Comparison of ENCODE assay signal across 29 cellular contexts in genomic region chr9:35267716-35268115, GRCh38.
A peak's percentile ranks its signal among the peaks of the same experiment; 100 is the strongest.
DNase-seq lines count a peak whose midpoint lies in the region; ATAC-seq, FAIRE-seq and TF ChIP-seq lines count a peak whose summit lies in the region.
"Had no signal": no experiment of that assay in that cellular context is flagged by ENCODE, and none has a peak within 500 bp of the region (broad histone marks: within the 10 kb centered on the region; RNA-seq: fewer than 3 reads in every experiment).

No MANE protein-coding gene starts in this region.

- no peaks in the 10 kb centered on the region for H4K20me1 ChIP-seq in osteoblast (ENCODE audit: insufficient read depth, low read length)

- no peak overlapping the region for H2AFZ ChIP-seq in osteoblast (ENCODE audit: low read length)

- TF ChIP-seq POLR2A in erythroblast (IDR thresholded peaks at IDR 0.05; ENCODE audit: low read length) (no peak), H54 (IDR thresholded peaks at IDR 0.05; ENCODE audit: low read depth, low read length) (no peak)

- no peaks in the 10 kb centered on the region for H3K79me2 ChIP-seq in osteoblast (ENCODE audit: insufficient read depth, low read length)

- ATAC-seq in HG02884 (IDR thresholded peaks at IDR 0.05; ENCODE audit: unreplicated experiment) (no peak), HG03135 (IDR thresholded peaks at IDR 0.05; ENCODE audit: unreplicated experiment) (no peak)
- ATAC-seq: activated CD4-positive, alpha-beta T cell treated with anti-CD3 and anti-CD28 coated beads for 36 hours; activated naive CD8-positive, alpha-beta T cell treated with anti-CD3 and anti-CD28 coated beads, Interleukin-2, amount 50 U/mL, for 24 hours; body of pancreas; K562; naive thymus-derived CD8-positive, alpha-beta T cell; sciatic nerve; stimulated activated naive CD8-positive, alpha-beta T cell treated with anti-CD3 and anti-CD28 coated beads, Interleukin-15, Interleukin-2, amounts not matched to agents 100 U/mL and 50 U/mL, for 24 hours had no signal

- H3K4me3 ChIP-seq in adipocyte (ENCODE audit: low read length) (no peak overlapping the region), fibroblast of pulmonary artery (replicated peaks; ENCODE audit: low read depth, low read length) (no peak overlapping the region), osteoblast (ENCODE audit: insufficient read depth, low read length) (no peak overlapping the region)
- H3K4me3 ChIP-seq: body of pancreas, K562, thoracic aorta had no signal

- TF ChIP-seq CTCF in fibroblast of pulmonary artery (IDR thresholded peaks at IDR 0.05; ENCODE audit: low read length, missing control alignments) (no peak), osteoblast (IDR thresholded peaks at IDR 0.05; ENCODE audit: extremely low read depth, low read depth, low read length) (no peak)

- H3K9me3 ChIP-seq in adipocyte (ENCODE audit: control insufficient read depth, low read length) (no peaks in the 10 kb centered on the region), osteoblast (ENCODE audit: low read depth, low read length) (no peaks in the 10 kb centered on the region)
- H3K9me3 ChIP-seq: body of pancreas, SK-N-SH, thoracic aorta had no signal

- H3K27ac ChIP-seq in osteoblast (ENCODE audit: low read depth, low read length) = no peak overlapping the region
- H3K27ac ChIP-seq: body of pancreas, thoracic aorta had no signal

- FAIRE-seq in H54 (lab: Jason Lieb, UNC) = no peak
- FAIRE-seq: colon, K562, RCC 7860 had no signal

- peaks cover 8% of the 10 kb centered on the region for H3K4me1 ChIP-seq in adipocyte (ENCODE audit: control insufficient read depth, insufficient read depth, low read length)
- peaks cover 2% of the 10 kb centered on the region for H3K4me1 ChIP-seq in osteoblast (ENCODE audit: insufficient read depth, low read length)
- H3K4me1 ChIP-seq: body of pancreas had no signal

- H3K27me3 ChIP-seq in adipocyte (replicated peaks; ENCODE audit: control insufficient read depth, insufficient read depth, low read length) (no peaks in the 10 kb centered on the region), osteoblast (ENCODE audit: insufficient read depth, low read length) (no peaks in the 10 kb centered on the region)
- H3K27me3 ChIP-seq: body of pancreas had no signal

- H3K36me3 ChIP-seq in adipocyte (ENCODE audit: control insufficient read depth, insufficient read depth, low read length, severe bottlenecking) (no peaks in the 10 kb centered on the region), osteoblast (ENCODE audit: insufficient read depth, low read length) (no peaks in the 10 kb centered on the region)
- H3K36me3 ChIP-seq: thoracic aorta had no signal

- H3K9ac ChIP-seq in adipocyte (ENCODE audit: low read length) = no peak overlapping the region
- H3K9ac ChIP-seq: SK-N-SH had no signal

- no peak overlapping the region for H3K4me2 ChIP-seq in osteoblast (ENCODE audit: insufficient read depth, low read length)
- H3K4me2 ChIP-seq: SK-N-SH had no signal

- DNase-seq in AG20443 (ENCODE audit: low spot score) (peak; percentile 24), adipocyte (ENCODE audit: low read depth) (peak; percentile 49), fibroblast of pulmonary artery (ENCODE audit: low read depth) (peak; percentile 80), osteoblast (ENCODE audit: insufficient read length, low spot score, missing footprints) (peak; percentile 3), erythroblast (lab: John Stamatoyannopoulos, UW) (no peak), H54 (ENCODE audit: insufficient read length, low spot score) (no peak)
- DNase-seq: activated CD4-positive, alpha-beta T cell treated with anti-CD3 and anti-CD28 coated beads for 36 hours; activated CD8-positive, alpha-beta memory T cell treated with anti-CD3 and anti-CD28 coated beads for 24 hours; activated gamma-delta T cell; activated naive CD8-positive, alpha-beta T cell treated with anti-CD3 and anti-CD28 coated beads, Interleukin-2, amount 50 U/mL, for 24 hours; activated T-cell treated with anti-CD3 and anti-CD28 coated beads, Interleukin-2, amount 50 U/mL, for 1 hour; body of pancreas; effector memory CD4-positive, alpha-beta T cell; head of caudate nucleus; naive thymus-derived CD8-positive, alpha-beta T cell; NCI-H146; NCI-H2171; NCI-H510A treated with DMSO at 0.1 percent for 48 hours; SK-N-SH; stimulated activated CD4-positive, alpha-beta T cell treated with anti-CD3 and anti-CD28 coated beads, Interleukin-15, amount 100 ng/mL, for 24 hours; stimulated activated naive CD8-positive, alpha-beta T cell treated with anti-CD3 and anti-CD28 coated beads, Interleukin-15, Interleukin-2, amounts not matched to agents 100 U/mL and 50 U/mL, for 24 hours; T-helper 2 cell had no signal

Comparison
In these comparisons a context has a peak if more than half of its experiments do, and no peak if none do; other contexts are left out.
1. DNase-seq: peak in AG20443 (single experiment), adipocyte (single experiment), fibroblast of pulmonary artery (single experiment) and osteoblast (single experiment); none in erythroblast (0 of 2) and H54 (single experiment).